ENCODE assay signal across 15 cellular contexts in the genomic region with DNA sequence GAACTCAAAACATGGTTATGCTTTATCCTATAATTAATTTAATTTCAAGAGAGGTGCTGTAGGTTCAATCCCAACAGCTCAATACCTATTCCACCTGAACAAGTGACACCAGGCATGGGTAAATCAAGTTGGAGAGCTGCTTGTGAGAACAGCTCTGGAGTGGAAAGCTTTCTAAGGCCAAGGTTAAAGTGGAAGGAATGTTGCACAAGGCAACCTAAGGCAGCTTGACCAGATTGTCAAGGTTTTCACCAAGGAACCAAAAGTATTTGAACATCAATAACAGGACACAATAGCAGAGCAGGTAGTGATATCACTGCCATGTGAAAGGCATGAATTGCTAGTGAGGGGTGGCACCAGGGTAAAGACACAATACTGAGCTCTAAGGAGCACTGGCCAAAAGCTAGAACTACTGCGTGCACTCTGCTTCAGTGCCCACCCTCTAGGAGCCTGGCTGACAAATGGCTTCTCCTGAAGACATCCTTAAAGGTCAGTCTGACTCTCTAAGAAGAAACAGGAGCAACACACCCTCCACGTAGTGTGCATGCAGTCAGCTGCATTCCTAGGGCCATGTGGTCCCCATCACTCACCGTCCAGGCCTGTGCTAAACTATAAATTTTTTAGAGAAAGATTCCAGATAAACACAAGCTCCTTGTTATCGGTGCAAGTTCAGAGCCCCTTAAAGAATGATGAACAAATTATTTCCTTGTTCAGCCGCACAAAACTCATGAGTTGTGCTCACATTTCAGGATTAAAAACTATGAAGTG.
A peak's percentile ranks its signal among the peaks of the same experiment; 100 is the strongest.
DNase-seq lines count a peak whose midpoint lies in the region; ATAC-seq and TF ChIP-seq lines count a peak whose summit lies in the region.
"Had no signal": no experiment of that assay in that cellular context is flagged by ENCODE, and none has a peak within 500 bp of the region (broad histone marks: within the 10 kb centered on the region; RNA-seq: fewer than 3 reads in every experiment).

No MANE protein-coding gene starts in this region.

- H3K9me3 ChIP-seq in SK-N-SH, result no peaks in the 10 kb centered on the region
- no peaks in the 10 kb centered on the region for H3K9me3 ChIP-seq in naive thymus-derived CD4-positive, alpha-beta T cell (ENCODE audit: control insufficient read depth in 2 of 3, low read length in 3 of 3)
- H3K9me3 ChIP-seq: BE2C had no signal

- peaks cover 24% of the 10 kb centered on the region; the same call in 1 of the 2 replicates for H3K27me3 ChIP-seq in SK-N-SH (ENCODE audit: insufficient read depth)
- H3K27me3 ChIP-seq in naive thymus-derived CD4-positive, alpha-beta T cell (ENCODE audit: control insufficient read depth in 2 of 2, insufficient read depth in 2 of 2, low read length in 2 of 2), result no peaks in the 10 kb centered on the region
- H3K27me3 ChIP-seq: BE2C had no signal

- CTCF ChIA-PET in SK-N-SH (lab: Yijun Ruan, JAX), result no interaction called here
- CTCF ChIA-PET in naive thymus-derived CD4-positive, alpha-beta T cell (lab: Charles Lee), result no interaction called here

- no peak for TF ChIP-seq RAD21 in SK-N-SH (IDR thresholded peaks at IDR 0.05; ENCODE audit: low read length)

- peaks cover 2 to 27% (median 8%) of the 10 kb centered on the region in 11 donors for H3K9me3 Mint-ChIP-seq in naive thymus-derived CD4-positive, alpha-beta T cell
- H3K9me3 Mint-ChIP-seq: GM23338 had no signal

- TF ChIP-seq EP300 in SK-N-SH (IDR thresholded peaks at IDR 0.05; ENCODE audit: borderline replicate concordance in 1 of 2, low read depth in 1 of 2, low read length in 1 of 2), result no peak

- H3K27ac ChIP-seq in 22Rv1 (peak overlapping the region; percentile 78), SK-N-SH (ENCODE audit: low read depth in 2 of 2, low read length in 1 of 2) (no peak overlapping the region)
- no peak overlapping the region for H3K27ac ChIP-seq in naive thymus-derived CD4-positive, alpha-beta T cell (ENCODE audit: low read depth, low read length)
- H3K27ac ChIP-seq: C4-2B had no signal

- H3K4me1 Mint-ChIP-seq in naive thymus-derived CD4-positive, alpha-beta T cell, result peaks cover 0 to 3% (median 0%) of the 10 kb centered on the region in 7 donors
- H3K4me1 Mint-ChIP-seq: CD4-positive, alpha-beta memory T cell; IgD-negative memory B cell had no signal

- H3K27me3 Mint-ChIP-seq in naive thymus-derived CD4-positive, alpha-beta T cell, result peaks cover 0 to 4% (median 0%) of the 10 kb centered on the region in 5 donors
- H3K27me3 Mint-ChIP-seq: CD4-positive, alpha-beta memory T cell had no signal

- H3K4me3 ChIP-seq in SK-N-SH (ENCODE audit: low read depth in 2 of 2, low read length in 1 of 2) (no peak overlapping the region), fibroblast of the aortic adventitia (ENCODE audit: low read depth, low read length) (no peak overlapping the region)
- no peak overlapping the region for H3K4me3 ChIP-seq in naive thymus-derived CD4-positive, alpha-beta T cell (ENCODE audit: low read length)
- H3K4me3 ChIP-seq: GM12878, GM23338 had no signal

- no peaks in the 10 kb centered on the region for H3F3A ChIP-seq in SK-N-SH (replicated peaks; ENCODE audit: insufficient read depth)

- no peaks in the 10 kb centered on the region for H3K4me1 ChIP-seq in SK-N-SH (ENCODE audit: control insufficient read depth in 1 of 2, insufficient read depth in 2 of 2, low read depth in 1 of 2, low read length in 1 of 2)
- no peaks in the 10 kb centered on the region for H3K4me1 ChIP-seq in naive thymus-derived CD4-positive, alpha-beta T cell (ENCODE audit: control insufficient read depth in 2 of 2, insufficient read depth in 2 of 2, low read length in 2 of 2)

- no peaks in the 10 kb centered on the region for H3K9me2 ChIP-seq in SK-N-SH

- no peak overlapping the region for H3K9ac ChIP-seq in SK-N-SH

- POLR2A ChIA-PET in SK-N-SH (lab: Yijun Ruan, JAX), result no interaction called here
- POLR2A ChIA-PET in naive thymus-derived CD4-positive, alpha-beta T cell (lab: Charles Lee), result no interaction called here

- no peak overlapping the region for H3K27ac Mint-ChIP-seq in naive thymus-derived CD4-positive, alpha-beta T cell
- H3K27ac Mint-ChIP-seq: GM23338, IgD-negative memory B cell had no signal

- H3K36me3 Mint-ChIP-seq in naive thymus-derived CD4-positive, alpha-beta T cell, result no peaks in the 10 kb centered on the region
- H3K36me3 Mint-ChIP-seq: CD4-positive, alpha-beta memory T cell; IgD-negative memory B cell had no signal

- H4K20me1 ChIP-seq in SK-N-SH (ENCODE audit: insufficient read depth), result no peaks in the 10 kb centered on the region

- DNase-seq in SK-N-SH (no peak), fibroblast of the aortic adventitia (ENCODE audit: low read depth) (peak; percentile 41), mucosa of gallbladder (ENCODE audit: low spot score) (peak; percentile 38), NCI-H187 treated with DMSO at 0.1 percent for 48 hours (lab: John Stamatoyannopoulos, UW) (no peak), glomerular visceral epithelial cell (ENCODE audit: extremely low spot score) (no peak)
- no peak for DNase-seq in naive thymus-derived CD4-positive, alpha-beta T cell
- DNase-seq: BE2C; CD4-positive, alpha-beta memory T cell; H7 had no signal

- no peak overlapping the region for H3K4me3 Mint-ChIP-seq in naive thymus-derived CD4-positive, alpha-beta T cell
- H3K4me3 Mint-ChIP-seq: CD4-positive, alpha-beta memory T cell; GM23338; IgD-negative memory B cell had no signal

- whole genome bisulfite sequencing in SK-N-SH (ENCODE audit: low lambda C conversion rate), result 42% methylated on average over 5 of the region's 5 CpGs

- H2AFZ ChIP-seq in SK-N-SH (ENCODE audit: low read depth), result no peak overlapping the region
- H2AFZ ChIP-seq: GM23338 had no signal

- H3K4me2 ChIP-seq in SK-N-SH, result no peak overlapping the region
- H3K4me2 ChIP-seq: GM23338 had no signal

- ATAC-seq in HG03342 (IDR thresholded peaks at IDR 0.05; ENCODE audit: unreplicated experiment), result no peak
- ATAC-seq in naive thymus-derived CD4-positive, alpha-beta T cell, result no peak
- ATAC-seq: GM12878, GM23338 had no signal

- H3K79me2 ChIP-seq in SK-N-SH (ENCODE audit: insufficient read depth), result no peaks in the 10 kb centered on the region

- no peaks in the 10 kb centered on the region for H3K36me3 ChIP-seq in SK-N-SH (replicated peaks in 1 of 2; ENCODE audit: control insufficient read depth in 1 of 2, insufficient read depth in 2 of 2, low read length in 1 of 2)
- no peaks in the 10 kb centered on the region for H3K36me3 ChIP-seq in naive thymus-derived CD4-positive, alpha-beta T cell (ENCODE audit: control insufficient read depth in 2 of 3, insufficient read depth in 3 of 3, low read length in 3 of 3)
- H3K36me3 ChIP-seq: BE2C had no signal

- TF ChIP-seq CTCF in 22Rv1 (IDR thresholded peaks at IDR 0.05), result no peak
- TF ChIP-seq CTCF in SK-N-SH (IDR thresholded peaks at IDR 0.05), result no peak
- no peak for TF ChIP-seq CTCF in fibroblast of the aortic adventitia (IDR thresholded peaks at IDR 0.05; ENCODE audit: insufficient read depth, low read length)

- intact Hi-C loops in naive thymus-derived CD4-positive, alpha-beta T cell (cut with micrococcal nuclease), result no loop called here

TF ChIP-seq in SK-N-SH, 30 proteins besides CTCF, POLR2A, EP300 and RAD21:
- TF ChIP-seq TCF12 (IDR thresholded peaks at IDR 0.05), result peak; percentile 59
- TF ChIP-seq ELF1 (IDR thresholded peaks at IDR 0.05), result no peak

Comparison
In these comparisons a context has a peak if more than half of its experiments do, and no peak if none do; other contexts are left out.
1. DNase-seq: peak in fibroblast of the aortic adventitia (single experiment) and mucosa of gallbladder (single experiment); none in SK-N-SH (single experiment), NCI-H187 treated with DMSO at 0.1 percent for 48 hours (single experiment), naive thymus-derived CD4-positive, alpha-beta T cell (0 of 9) and glomerular visceral epithelial cell (single experiment).